ENCODE assay signal across 16 cellular contexts in genomic region chr9:78436873-78437272, GRCh38.
DNase-seq lines count a peak whose midpoint lies in the region; TF ChIP-seq lines count a peak whose summit lies in the region.
"Had no signal": no experiment of that assay in that cellular context is flagged by ENCODE, and none has a peak within 500 bp of the region (broad histone marks: within the 10 kb centered on the region; RNA-seq: fewer than 3 reads in every experiment).

No MANE protein-coding gene starts in this region.

- H3K4me3 ChIP-seq in dorsolateral prefrontal cortex (no peak overlapping the region), neural progenitor cell (no peak overlapping the region)
- H3K4me3 ChIP-seq: BLaER1 treated with 17β-estradiol and CSF1 and Interleukin-3, amounts not matched to agents 10 nM and 100 nM; GM23248 had no signal

- H3K4me1 ChIP-seq in neural progenitor cell, result peaks cover 43% of the 10 kb centered on the region

- TF ChIP-seq CTCF in dorsolateral prefrontal cortex (IDR thresholded peaks at IDR 0.05 in 54 of 56, conservative IDR thresholded peaks at IDR 0.05 in 2 of 56; ENCODE audit: low read depth in 1 of 56, partially characterized antibody in 56 of 56) (no peak), neural progenitor cell (IDR thresholded peaks at IDR 0.05) (no peak)

- no peak overlapping the region for H3K9ac ChIP-seq in neural progenitor cell
- H3K9ac ChIP-seq: BLaER1 treated with 17β-estradiol and CSF1 and Interleukin-3, amounts not matched to agents 10 nM and 100 nM; GM23248 had no signal

- H3K4me3 Mint-ChIP-seq in neural progenitor cell, result no peak overlapping the region
- H3K4me3 Mint-ChIP-seq: B cell; CD8-positive, alpha-beta T cell had no signal

- no peak overlapping the region for H2AFZ ChIP-seq in neural progenitor cell (replicated peaks)
- H2AFZ ChIP-seq: GM23248 had no signal

- H3K27ac Mint-ChIP-seq in neural progenitor cell, result peak overlapping the region; percentile 38
- H3K27ac Mint-ChIP-seq: B cell; CD8-positive, alpha-beta T cell had no signal

- peak overlapping the region; percentile 63 for H3K27ac ChIP-seq in angular gyrus (ENCODE audit: low read depth, low read length)
- H3K27ac ChIP-seq in dorsolateral prefrontal cortex, result peak overlapping the region in 35 of 59 donors; percentile 2 to 87 (median 52)
- peak overlapping the region; percentile 96 for H3K27ac ChIP-seq in neural progenitor cell
- H3K27ac ChIP-seq: BLaER1 treated with 17β-estradiol and CSF1 and Interleukin-3, amounts not matched to agents 10 nM and 100 nM; GM23248 had no signal

- H3K36me3 Mint-ChIP-seq in neural progenitor cell, result peaks cover 8% of the 10 kb centered on the region
- H3K36me3 Mint-ChIP-seq: CD8-positive, alpha-beta T cell had no signal

- intact Hi-C loops in dorsolateral prefrontal cortex (cut with DNase I), result no loop called here

- DNase-seq in SK-MEL-5 (ENCODE audit: low read depth, low spot score), result peak; percentile 21
- no peak for DNase-seq in dorsolateral prefrontal cortex
- no peak for DNase-seq in neural progenitor cell (ENCODE audit: low spot score)
- DNase-seq in stimulated activated CD4-positive, alpha-beta T cell treated with anti-CD3 and anti-CD28 coated beads, Interleukin-1b, Interleukin-23, amount 100 ng/mL, for 48 hours, result no peak
- no peak for DNase-seq in activated naive CD4-positive, alpha-beta T cell (lab: John Stamatoyannopoulos, UW)
- DNase-seq in MV-4-11 (lab: John Stamatoyannopoulos, UW), result no peak
- DNase-seq: Calu3; CD8-positive, alpha-beta T cell; DMS53; DND-41; EL; GM23248; HCEC 1CT had no signal

- peaks cover 17% of the 10 kb centered on the region for H3K9me3 Mint-ChIP-seq in neural progenitor cell
- H3K9me3 Mint-ChIP-seq: CD8-positive, alpha-beta T cell had no signal

- H3K79me2 ChIP-seq in neural progenitor cell (ENCODE audit: low read depth), result no peaks in the 10 kb centered on the region

- no peaks in the 10 kb centered on the region for H3K36me3 ChIP-seq in neural progenitor cell
- H3K36me3 ChIP-seq: BLaER1 treated with 17β-estradiol and CSF1 and Interleukin-3, amounts not matched to agents 10 nM and 100 nM had no signal

- in situ Hi-C loops in SK-MEL-5 (cut with HindIII; ENCODE audit: low pct_unique_long_range_greater_than_20kb, low sequenced_read_pairs), result no loop called here

- peaks cover 20% of the 10 kb centered on the region for H3K27me3 Mint-ChIP-seq in neural progenitor cell (ENCODE audit: insufficient read depth, low read depth)

- peaks cover 56% of the 10 kb centered on the region for H3K4me1 Mint-ChIP-seq in neural progenitor cell

- H3F3A ChIP-seq in neural progenitor cell (ENCODE audit: low read depth), result peaks cover 59% of the 10 kb centered on the region

- H4K20me1 ChIP-seq in neural progenitor cell (ENCODE audit: low read depth), result no peaks in the 10 kb centered on the region
- H4K20me1 ChIP-seq: BLaER1 treated with 17β-estradiol and CSF1 and Interleukin-3, amounts not matched to agents 10 nM and 100 nM had no signal

- H3K27me3 ChIP-seq in dorsolateral prefrontal cortex (no peaks in the 10 kb centered on the region), neural progenitor cell (no peaks in the 10 kb centered on the region)
- H3K27me3 ChIP-seq: BLaER1 treated with 17β-estradiol and CSF1 and Interleukin-3, amounts not matched to agents 10 nM and 100 nM had no signal

- H3K4me2 ChIP-seq in neural progenitor cell, result peak overlapping the region; percentile 61
- H3K4me2 ChIP-seq: BLaER1 treated with 17β-estradiol and CSF1 and Interleukin-3, amounts not matched to agents 10 nM and 100 nM had no signal

- H3K9me3 ChIP-seq in neural progenitor cell (ENCODE audit: low read depth), result no peaks in the 10 kb centered on the region
